In genomic region chr4:52566136-52567031, GRCh38 we compare ENCODE assay signal across 19 cellular contexts.
DNase-seq lines count a peak whose midpoint lies in the region; ATAC-seq and TF ChIP-seq lines count a peak whose summit lies in the region.
"Had no signal": no experiment of that assay in that cellular context is flagged by ENCODE, and none has a peak within 500 bp of the region (broad histone marks: within the 10 kb centered on the region; RNA-seq: fewer than 3 reads in every experiment).

No MANE protein-coding gene starts in this region.

- H3K27me3 Mint-ChIP-seq in activated CD8-positive, alpha-beta T cell treated with anti-CD3 and anti-CD28 coated beads, Interleukin-2, amount 10 ng/mL, durations not matched to agents 7 days and 5 days (ENCODE audit: low read depth): peaks cover 3% of the 10 kb centered on the region

- no peak overlapping the region for H3K4me3 Mint-ChIP-seq in activated CD8-positive, alpha-beta T cell treated with anti-CD3 and anti-CD28 coated beads, Interleukin-2, amount 10 ng/mL, durations not matched to agents 7 days and 5 days
- H3K4me3 Mint-ChIP-seq: CD8-positive, alpha-beta memory T cell had no signal

- POLR2A ChIA-PET in AG04450 (lab: Yijun Ruan, JAX): no interaction called here
- POLR2A ChIA-PET in activated CD8-positive, alpha-beta T cell treated with anti-CD3 and anti-CD28 coated beads, Interleukin-2, amount 10 ng/mL, durations not matched to agents 7 days and 5 days (lab: Charles Lee): no interaction called here

- H3K27ac ChIP-seq in AG04450 (ENCODE audit: low read depth, low read length): peak overlapping the region; percentile 49
- H3K27ac ChIP-seq: BLaER1 had no signal

- H3K27ac Mint-ChIP-seq in activated CD8-positive, alpha-beta T cell treated with anti-CD3 and anti-CD28 coated beads, Interleukin-2, amount 10 ng/mL, durations not matched to agents 7 days and 5 days: no peak overlapping the region

- DNase-seq in AG04450 (ENCODE audit: low read depth, low spot score) (no peak), amniotic epithelial cell (ENCODE audit: low read depth) (peak; percentile 47), fibroblast of villous mesenchyme (ENCODE audit: low read depth) (peak; percentile 37), NCI-H1092 treated with DMSO at 0.1 percent for 48 hours (lab: John Stamatoyannopoulos, UW) (no peak), T1000 (lab: John Stamatoyannopoulos, UW) (no peak), C1 segment of cervical spinal cord (lab: John Stamatoyannopoulos, UW) (no peak)
- DNase-seq in activated CD8-positive, alpha-beta T cell treated with anti-CD3 and anti-CD28 coated beads, Interleukin-2, amount 10 ng/mL, durations not matched to agents 7 days and 5 days: no peak
- DNase-seq: 8988T; CD8-positive, alpha-beta memory T cell; DMS79 treated with DMSO at 0.1 percent for 48 hours; NCI-H1417; NCI-H2029; NCI-H2171 treated with DMSO at 0.1 percent for 48 hours; NCI-H446 treated with DMSO at 0.1 percent for 48 hours; PC-3; SK-N-SH had no signal

- TF ChIP-seq CTCF in AG04450 (IDR thresholded peaks at IDR 0.05; ENCODE audit: low read depth, low read length): no peak
- TF ChIP-seq CTCF in fibroblast of villous mesenchyme (IDR thresholded peaks at IDR 0.05; ENCODE audit: insufficient read depth, low read depth, low read length): no peak

- H3K9me3 Mint-ChIP-seq in activated CD8-positive, alpha-beta T cell treated with anti-CD3 and anti-CD28 coated beads, Interleukin-2, amount 10 ng/mL, durations not matched to agents 7 days and 5 days (ENCODE audit: insufficient read depth): no peaks in the 10 kb centered on the region
- H3K9me3 Mint-ChIP-seq: CD8-positive, alpha-beta memory T cell had no signal

- H3K36me3 Mint-ChIP-seq in activated CD8-positive, alpha-beta T cell treated with anti-CD3 and anti-CD28 coated beads, Interleukin-2, amount 10 ng/mL, durations not matched to agents 7 days and 5 days (ENCODE audit: low read depth): no peaks in the 10 kb centered on the region
- H3K36me3 Mint-ChIP-seq: CD8-positive, alpha-beta memory T cell had no signal

- H3K9me3 ChIP-seq in AG04450 (ENCODE audit: control insufficient read depth, insufficient read depth, low read length): no peaks in the 10 kb centered on the region
- H3K9me3 ChIP-seq: BLaER1, SK-N-SH had no signal

- no peaks in the 10 kb centered on the region for H3K27me3 ChIP-seq in AG04450 (ENCODE audit: control insufficient read depth, insufficient read depth, low read length)
- H3K27me3 ChIP-seq: BLaER1 had no signal

- peak; percentile 47 for ATAC-seq in HG03175 (IDR thresholded peaks at IDR 0.05; ENCODE audit: unreplicated experiment)
- no peak for ATAC-seq in activated CD8-positive, alpha-beta T cell treated with anti-CD3 and anti-CD28 coated beads, Interleukin-2, amount 10 ng/mL, durations not matched to agents 7 days and 5 days
- ATAC-seq: GM12878, PC-3 had no signal

- no peaks in the 10 kb centered on the region for H3K4me1 Mint-ChIP-seq in activated CD8-positive, alpha-beta T cell treated with anti-CD3 and anti-CD28 coated beads, Interleukin-2, amount 10 ng/mL, durations not matched to agents 7 days and 5 days (ENCODE audit: low read depth)
- H3K4me1 Mint-ChIP-seq: CD8-positive, alpha-beta memory T cell had no signal

- H3K4me3 ChIP-seq in AG04450 (ENCODE audit: low read depth, low read length) (no peak overlapping the region), fibroblast of villous mesenchyme (ENCODE audit: low read depth, low read length) (no peak overlapping the region)
- H3K4me3 ChIP-seq: BLaER1, GM12878 had no signal

- CTCF ChIA-PET in AG04450 (lab: Charles Lee): interaction anchor here (1.0 to 2.4 kb wide), 2 partner anchors 21 to 417 kb away, joined by 3 to 7 read pairs; no protein-coding TSS in a partner anchor
- CTCF ChIA-PET in activated CD8-positive, alpha-beta T cell treated with anti-CD3 and anti-CD28 coated beads, Interleukin-2, amount 10 ng/mL, durations not matched to agents 7 days and 5 days (lab: Charles Lee): no interaction called here

Comparison
In these comparisons a context has a peak if more than half of its experiments do, and no peak if none do; other contexts are left out.
1. DNase-seq: peak in amniotic epithelial cell (single experiment) and fibroblast of villous mesenchyme (single experiment); none in AG04450 (single experiment), NCI-H1092 treated with DMSO at 0.1 percent for 48 hours (single experiment), T1000 (single experiment), activated CD8-positive, alpha-beta T cell treated with anti-CD3 and anti-CD28 coated beads, Interleukin-2, amount 10 ng/mL, durations not matched to agents 7 days and 5 days (single experiment) and C1 segment of cervical spinal cord (0 of 14).